Comparison of ENCODE assay signal across 9 cellular contexts in the genomic region with DNA sequence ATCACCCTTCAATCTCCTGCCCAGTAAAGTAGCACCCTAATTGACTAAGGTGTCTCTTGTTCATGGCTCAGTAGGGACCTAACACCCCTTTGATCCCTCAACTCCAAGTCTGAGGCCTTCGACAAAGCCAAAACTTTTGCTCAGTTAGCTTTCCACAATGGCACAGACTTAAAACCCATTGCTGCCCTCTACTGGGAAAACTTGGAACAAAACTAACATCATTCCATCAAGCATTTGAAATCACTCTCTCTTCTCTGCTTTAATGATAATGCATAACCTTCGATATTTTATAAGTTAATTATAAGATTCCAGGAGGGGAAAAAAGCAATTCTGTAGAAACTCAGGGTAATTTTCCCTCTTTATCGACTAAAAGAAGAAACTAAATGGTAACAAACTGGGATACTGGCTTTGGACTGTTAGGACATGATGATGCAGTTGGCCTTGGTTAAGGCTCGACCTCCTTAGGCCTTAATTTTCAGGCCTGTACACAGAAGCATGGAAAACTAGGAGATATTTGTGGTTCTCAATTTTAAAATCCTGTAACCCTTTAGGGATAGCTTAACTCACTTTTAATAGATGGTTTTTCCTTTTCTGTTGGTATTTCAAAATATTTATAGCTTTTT.
DNase-seq lines count a peak whose midpoint lies in the region; ATAC-seq, FAIRE-seq and TF ChIP-seq lines count a peak whose summit lies in the region.
"Had no signal": no experiment of that assay in that cellular context is flagged by ENCODE, and none has a peak within 500 bp of the region (broad histone marks: within the 10 kb centered on the region; RNA-seq: fewer than 3 reads in every experiment).

No MANE protein-coding gene starts in this region.

- H3K4me3 Mint-ChIP-seq in activated CD4-positive, alpha-beta memory T cell treated with anti-CD3 and anti-CD28 coated beads for 36 hours, result no peak overlapping the region
- H3K4me3 Mint-ChIP-seq: naive thymus-derived CD8-positive, alpha-beta T cell had no signal

- no peak overlapping the region for H3K27ac ChIP-seq in liver (ENCODE audit: low read depth in 1 of 2, low read length in 2 of 2)

- H3K4me3 ChIP-seq in cardiac fibroblast (replicated peaks in 1 of 2; ENCODE audit: low read depth in 2 of 2, low read length in 2 of 2), result no peak overlapping the region
- no peak overlapping the region for H3K4me3 ChIP-seq in liver (ENCODE audit: low read depth in 1 of 3, low read length in 3 of 3)

- no peaks in the 10 kb centered on the region for H3K27me3 Mint-ChIP-seq in activated CD4-positive, alpha-beta memory T cell treated with anti-CD3 and anti-CD28 coated beads for 36 hours
- H3K27me3 Mint-ChIP-seq: naive thymus-derived CD8-positive, alpha-beta T cell had no signal

- no peaks in the 10 kb centered on the region for H3K9me3 Mint-ChIP-seq in activated CD4-positive, alpha-beta memory T cell treated with anti-CD3 and anti-CD28 coated beads for 36 hours

- DNase-seq in Ammon's horn (ENCODE audit: low spot score), result peak; percentile 70
- DNase-seq in NCI-H460 (ENCODE audit: extremely low read depth, low read depth), result peak; percentile 62
- DNase-seq in cardiac fibroblast (ENCODE audit: low read depth in 2 of 2), result peak; percentile 80 to 87
- DNase-seq in urothelium cell line (ENCODE audit: low spot score), result peak; percentile 28
- DNase-seq in activated CD4-positive, alpha-beta memory T cell treated with anti-CD3 and anti-CD28 coated beads for 36 hours, result no peak

- H3K27ac Mint-ChIP-seq in activated CD4-positive, alpha-beta memory T cell treated with anti-CD3 and anti-CD28 coated beads for 36 hours, result no peak overlapping the region
- H3K27ac Mint-ChIP-seq: naive thymus-derived CD8-positive, alpha-beta T cell had no signal

- peak; percentile 56 for ATAC-seq in HG03060 (IDR thresholded peaks at IDR 0.05; ENCODE audit: low read depth, unreplicated experiment)
- ATAC-seq: naive thymus-derived CD8-positive, alpha-beta T cell had no signal

- H3K36me3 Mint-ChIP-seq in activated CD4-positive, alpha-beta memory T cell treated with anti-CD3 and anti-CD28 coated beads for 36 hours, result peaks cover 13% of the 10 kb centered on the region

- WGBS in liver, result 40% methylated on average over 4 of the region's 4 CpGs

- CTCF ChIA-PET in activated CD4-positive, alpha-beta memory T cell treated with anti-CD3 and anti-CD28 coated beads for 36 hours (lab: Charles Lee), result interaction anchor here (0.7 to 4.2 kb wide), 56 partner anchors 9 to 1594 kb away, joined by 3 to 50 read pairs (median 4); no protein-coding TSS in a partner anchor

- no peaks in the 10 kb centered on the region for H3K4me1 ChIP-seq in liver (ENCODE audit: control insufficient read depth in 4 of 4, insufficient read depth in 4 of 4, low read length in 3 of 4)

- no peaks in the 10 kb centered on the region for H3K36me3 ChIP-seq in liver (ENCODE audit: control insufficient read depth in 4 of 4, insufficient read depth in 3 of 4, low read depth in 1 of 4, low read length in 3 of 4)

- POLR2A ChIA-PET in activated CD4-positive, alpha-beta memory T cell treated with anti-CD3 and anti-CD28 coated beads for 36 hours (lab: Charles Lee), result no interaction called here

- H3K9me3 ChIP-seq in liver (ENCODE audit: control insufficient read depth in 4 of 4, low read length in 3 of 4), result no peaks in the 10 kb centered on the region

- no peak overlapping the region for H3K9ac ChIP-seq in liver (ENCODE audit: low read depth in 1 of 2, low read length in 2 of 2)

- peak; percentile 66; the same call in 2 of the 3 replicates for TF ChIP-seq CTCF in GM12872 (IDR thresholded peaks at IDR 0.05; ENCODE audit: insufficient read depth, low read depth, low read length)
- TF ChIP-seq CTCF in cardiac fibroblast (IDR thresholded peaks at IDR 0.05; ENCODE audit: low read depth, low read length), result peak; percentile 63
- peak; percentile 49 for TF ChIP-seq CTCF in liver (IDR thresholded peaks at IDR 0.05; ENCODE audit: low read depth, low read length, missing input control)

- FAIRE-seq in urothelium cell line (lab: Jason Lieb, UNC), result no peak

- H3K4me1 Mint-ChIP-seq in activated CD4-positive, alpha-beta memory T cell treated with anti-CD3 and anti-CD28 coated beads for 36 hours (ENCODE audit: low read depth), result peaks cover under 1% of the 10 kb centered on the region

- no peaks in the 10 kb centered on the region for H3K27me3 ChIP-seq in liver (ENCODE audit: control insufficient read depth in 4 of 4, insufficient read depth in 4 of 4, low read length in 3 of 4)

- TF ChIP-seq RAD21 in liver (IDR thresholded peaks at IDR 0.05), result peak; percentile 75 to 84

- intact Hi-C loops in activated CD4-positive, alpha-beta memory T cell treated with anti-CD3 and anti-CD28 coated beads for 36 hours (cut with micrococcal nuclease), result loop anchor here (2.0 to 10.0 kb wide), 3 partner anchors 155 to 1581 kb away; partner anchors contain the start of gene B3GALT1

TF ChIP-seq in liver, 16 proteins besides CTCF, POLR2A, EP300 and RAD21:
- TF ChIP-seq SP1 (IDR thresholded peaks at IDR 0.05), result no peak
- TF ChIP-seq HNF4G (IDR thresholded peaks at IDR 0.05), result no peak
- TF ChIP-seq, protein P1, sequence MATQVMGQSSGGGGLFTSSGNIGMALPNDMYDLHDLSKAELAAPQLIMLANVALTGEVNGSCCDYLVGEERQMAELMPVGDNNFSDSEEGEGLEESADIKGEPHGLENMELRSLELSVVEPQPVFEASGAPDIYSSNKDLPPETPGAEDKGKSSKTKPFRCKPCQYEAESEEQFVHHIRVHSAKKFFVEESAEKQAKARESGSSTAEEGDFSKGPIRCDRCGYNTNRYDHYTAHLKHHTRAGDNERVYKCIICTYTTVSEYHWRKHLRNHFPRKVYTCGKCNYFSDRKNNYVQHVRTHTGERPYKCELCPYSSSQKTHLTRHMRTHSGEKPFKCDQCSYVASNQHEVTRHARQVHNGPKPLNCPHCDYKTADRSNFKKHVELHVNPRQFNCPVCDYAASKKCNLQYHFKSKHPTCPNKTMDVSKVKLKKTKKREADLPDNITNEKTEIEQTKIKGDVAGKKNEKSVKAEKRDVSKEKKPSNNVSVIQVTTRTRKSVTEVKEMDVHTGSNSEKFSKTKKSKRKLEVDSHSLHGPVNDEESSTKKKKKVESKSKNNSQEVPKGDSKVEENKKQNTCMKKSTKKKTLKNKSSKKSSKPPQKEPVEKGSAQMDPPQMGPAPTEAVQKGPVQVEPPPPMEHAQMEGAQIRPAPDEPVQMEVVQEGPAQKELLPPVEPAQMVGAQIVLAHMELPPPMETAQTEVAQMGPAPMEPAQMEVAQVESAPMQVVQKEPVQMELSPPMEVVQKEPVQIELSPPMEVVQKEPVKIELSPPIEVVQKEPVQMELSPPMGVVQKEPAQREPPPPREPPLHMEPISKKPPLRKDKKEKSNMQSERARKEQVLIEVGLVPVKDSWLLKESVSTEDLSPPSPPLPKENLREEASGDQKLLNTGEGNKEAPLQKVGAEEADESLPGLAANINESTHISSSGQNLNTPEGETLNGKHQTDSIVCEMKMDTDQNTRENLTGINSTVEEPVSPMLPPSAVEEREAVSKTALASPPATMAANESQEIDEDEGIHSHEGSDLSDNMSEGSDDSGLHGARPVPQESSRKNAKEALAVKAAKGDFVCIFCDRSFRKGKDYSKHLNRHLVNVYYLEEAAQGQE (IDR thresholded peaks at IDR 0.05), result no peak
- TF ChIP-seq, protein P2, sequence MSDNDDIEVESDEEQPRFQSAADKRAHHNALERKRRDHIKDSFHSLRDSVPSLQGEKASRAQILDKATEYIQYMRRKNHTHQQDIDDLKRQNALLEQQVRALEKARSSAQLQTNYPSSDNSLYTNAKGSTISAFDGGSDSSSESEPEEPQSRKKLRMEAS (IDR thresholded peaks at IDR 0.05), result no peak
- no peak for TF ChIP-seq FOXA1 (IDR thresholded peaks at IDR 0.05)
- TF ChIP-seq NR2F2 (IDR thresholded peaks at IDR 0.05), result no peak
TF ChIP-seq in liver: peak in this region for 0.
